In genomic region chr10:62062752-62063512, GRCh38 we compare ENCODE assay signal across 11 cellular contexts.
DNase-seq lines count a peak whose midpoint lies in the region; ATAC-seq, FAIRE-seq and TF ChIP-seq lines count a peak whose summit lies in the region.
"Had no signal": no experiment of that assay in that cellular context is flagged by ENCODE, and none has a peak within 500 bp of the region (broad histone marks: within the 10 kb centered on the region; RNA-seq: fewer than 3 reads in every experiment).

No MANE protein-coding gene starts in this region.

- no peak for FAIRE-seq in kidney (lab: Jason Lieb, UNC)

- peak overlapping the region; percentile 73 for H3K27ac ChIP-seq in suprapubic skin
- H3K27ac ChIP-seq in kidney (ENCODE audit: low read depth in 2 of 2, low read length in 2 of 2) = no peak overlapping the region

- intact Hi-C loops in kidney (cut with DNase I) = no loop called here

- 72% methylated on average over 4 of the region's 4 CpGs for WGBS in suprapubic skin

- peaks cover 4 to 10% of the 10 kb centered on the region in 2 donors for H3K9me3 Mint-ChIP-seq in activated T-cell treated with anti-CD3 and anti-CD28 coated beads, Interleukin-2, amount 50 U/mL, for 72 hours
- no peaks in the 10 kb centered on the region for H3K9me3 Mint-ChIP-seq in activated CD4-positive, alpha-beta memory T cell treated with anti-CD3 and anti-CD28 coated beads, Interleukin-2, amount 10 ng/mL, durations not matched to agents 7 days and 5 days

- H3K9me3 ChIP-seq in suprapubic skin (no peaks in the 10 kb centered on the region), kidney (ENCODE audit: control insufficient read depth in 1 of 2, low read length in 2 of 2) (no peaks in the 10 kb centered on the region)

- H3K27me3 ChIP-seq in suprapubic skin = no peaks in the 10 kb centered on the region

- no peak for DNase-seq in activated T-cell treated with anti-CD3 and anti-CD28 coated beads, Interleukin-2, amount 50 U/mL, for 72 hours
- DNase-seq in activated T-cell treated with anti-CD3 and anti-CD28 coated beads, Interleukin-2, amount 50 U/mL, for 1 hour = no peak
- DNase-seq in activated CD4-positive, alpha-beta memory T cell treated with anti-CD3 and anti-CD28 coated beads, Interleukin-2, amount 10 ng/mL, durations not matched to agents 7 days and 5 days = no peak
- DNase-seq in fibroblast of gingiva (ENCODE audit: low read depth) (peak; percentile 79), suprapubic skin (ENCODE audit: low spot score in 2 of 2) (no peak), kidney (no peak), NCI-H1930 (lab: John Stamatoyannopoulos, UW) (no peak), occipital lobe (lab: John Stamatoyannopoulos, UW) (no peak)
- DNase-seq: GF-D8, left ventricle myocardium superior, nucleus accumbens had no signal

- peaks cover 36% of the 10 kb centered on the region for H3K36me3 ChIP-seq in suprapubic skin
- peaks cover 29 to 39% of the 10 kb centered on the region in 2 donors for H3K36me3 ChIP-seq in kidney (ENCODE audit: control insufficient read depth in 1 of 2, insufficient read depth in 2 of 2, low read length in 2 of 2)

- H3K4me3 ChIP-seq in suprapubic skin = no peak overlapping the region
- no peak overlapping the region for H3K4me3 ChIP-seq in kidney (ENCODE audit: low read length in 2 of 2)

- H3K27ac Mint-ChIP-seq in activated T-cell treated with anti-CD3 and anti-CD28 coated beads, Interleukin-2, amount 50 U/mL, for 72 hours = peak overlapping the region; percentile 100
- H3K27ac Mint-ChIP-seq in activated CD4-positive, alpha-beta memory T cell treated with anti-CD3 and anti-CD28 coated beads, Interleukin-2, amount 10 ng/mL, durations not matched to agents 7 days and 5 days = peak overlapping the region; percentile 89

- H3K4me3 Mint-ChIP-seq in activated T-cell treated with anti-CD3 and anti-CD28 coated beads, Interleukin-2, amount 50 U/mL, for 72 hours = peak overlapping the region; percentile 48 to 99
- H3K4me3 Mint-ChIP-seq in activated CD4-positive, alpha-beta memory T cell treated with anti-CD3 and anti-CD28 coated beads, Interleukin-2, amount 10 ng/mL, durations not matched to agents 7 days and 5 days = no peak overlapping the region

- no peak for TF ChIP-seq POLR2A in suprapubic skin (IDR thresholded peaks at IDR 0.05)

- H3K27me3 Mint-ChIP-seq in activated T-cell treated with anti-CD3 and anti-CD28 coated beads, Interleukin-2, amount 50 U/mL, for 72 hours (ENCODE audit: low read depth) = no peaks in the 10 kb centered on the region
- H3K27me3 Mint-ChIP-seq in activated CD4-positive, alpha-beta memory T cell treated with anti-CD3 and anti-CD28 coated beads, Interleukin-2, amount 10 ng/mL, durations not matched to agents 7 days and 5 days = no peaks in the 10 kb centered on the region

- TF ChIP-seq CTCF in suprapubic skin (IDR thresholded peaks at IDR 0.05) (no peak), kidney (IDR thresholded peaks at IDR 0.05; ENCODE audit: borderline replicate concordance, extremely low read depth, insufficient read depth) (no peak)

- H3K4me1 ChIP-seq in suprapubic skin = peaks cover 62% of the 10 kb centered on the region
- peaks cover 8 to 18% of the 10 kb centered on the region in 2 donors for H3K4me1 ChIP-seq in kidney (ENCODE audit: control insufficient read depth in 1 of 2, insufficient read depth in 1 of 2, low read depth in 1 of 2, low read length in 2 of 2)

- H3K9ac ChIP-seq in kidney (ENCODE audit: low read length in 2 of 2) = no peak overlapping the region

- POLR2A ChIA-PET in activated CD4-positive, alpha-beta memory T cell treated with anti-CD3 and anti-CD28 coated beads, Interleukin-2, amount 10 ng/mL, durations not matched to agents 7 days and 5 days (lab: Charles Lee) = interaction anchor here (0.9 to 21.1 kb wide), 16 partner anchors 10 to 182 kb away, joined by 3 to 440 read pairs (median 8); partner anchors contain the start of gene ARID5B

- TF ChIP-seq EP300 in suprapubic skin (IDR thresholded peaks at IDR 0.05) = no peak

- peak; percentile 78 for ATAC-seq in activated T-cell treated with anti-CD3 and anti-CD28 coated beads, Interleukin-2, amount 50 U/mL, for 72 hours (replicated peaks in 1 of 2)

- H3K36me3 Mint-ChIP-seq in activated T-cell treated with anti-CD3 and anti-CD28 coated beads, Interleukin-2, amount 50 U/mL, for 72 hours (ENCODE audit: insufficient read depth in 2 of 2) = peaks cover 30 to 67% of the 10 kb centered on the region in 2 donors
- H3K36me3 Mint-ChIP-seq in activated CD4-positive, alpha-beta memory T cell treated with anti-CD3 and anti-CD28 coated beads, Interleukin-2, amount 10 ng/mL, durations not matched to agents 7 days and 5 days (ENCODE audit: low read depth) = peaks cover 98% of the 10 kb centered on the region

- CTCF ChIA-PET in activated CD4-positive, alpha-beta memory T cell treated with anti-CD3 and anti-CD28 coated beads, Interleukin-2, amount 10 ng/mL, durations not matched to agents 7 days and 5 days (lab: Charles Lee) = interaction anchor here (0.8 to 1.8 kb wide), 6 partner anchors 10 to 120 kb away, joined by 3 to 6 read pairs (median 4); no protein-coding TSS in a partner anchor

- peaks cover 90% of the 10 kb centered on the region for H3K4me1 Mint-ChIP-seq in activated T-cell treated with anti-CD3 and anti-CD28 coated beads, Interleukin-2, amount 50 U/mL, for 72 hours (ENCODE audit: low read depth)
- peaks cover 90% of the 10 kb centered on the region for H3K4me1 Mint-ChIP-seq in activated CD4-positive, alpha-beta memory T cell treated with anti-CD3 and anti-CD28 coated beads, Interleukin-2, amount 10 ng/mL, durations not matched to agents 7 days and 5 days
